8 cellular contexts compared by ENCODE assay signal in genomic region chr1:23691499-23692307, GRCh38. TPM values are rescaled to one million over a fixed set of nuclear protein-coding genes. Genes with fewer than 3 reads are reported as not detected.
A peak's percentile ranks its signal among the peaks of the same experiment; 100 is the strongest.
DNase-seq lines count a peak whose midpoint lies in the region; ATAC-seq, FAIRE-seq and TF ChIP-seq lines count a peak whose summit lies in the region.

TSS of gene RPL11 (plus strand) at chr1:23691806. CDS start at chr1:23691824, 18 bp downstream.

- peaks cover 47% of the 10 kb centered on the region for H3K36me3 ChIP-seq in HUES6 (ENCODE audit: control insufficient read depth, insufficient read depth, low read length)
- H3K36me3 ChIP-seq in OCI-LY1 (ENCODE audit: insufficient read depth, low read length) = peaks cover 46% of the 10 kb centered on the region

- peak within 1 kb of the TSS; percentile 98 for H3K4me3 Mint-ChIP-seq in mesothelial cell of epicardium

- no peaks in the 10 kb centered on the region for H3K9me2 ChIP-seq in OCI-LY1 (ENCODE audit: low read depth, low read length)

- H3K9ac ChIP-seq in HUES6 (ENCODE audit: low read length) = peak within 1 kb of the TSS; percentile 94
- H3K9ac ChIP-seq in OCI-LY1 (ENCODE audit: low read length) = peak within 1 kb of the TSS; percentile 84

- no peaks in the 10 kb centered on the region for H4K20me1 ChIP-seq in OCI-LY1 (ENCODE audit: insufficient read depth, low read length)

- DNase-seq in Caki2 (ENCODE audit: low read depth) (peak; percentile 89), mesothelial cell of epicardium (ENCODE audit: low spot score in 2 of 2, unreplicated experiment in 2 of 2) (peak; percentile 66 to 83)
- peak; percentile 86 for DNase-seq in activated CD8-positive, alpha-beta memory T cell treated with anti-CD3 and anti-CD28 coated beads, Interleukin-2, amount 50 U/mL, for 4 hours
- DNase-seq in stimulated activated CD8-positive, alpha-beta memory T cell treated with anti-CD3 and anti-CD28 coated beads, Interleukin-15, amount 100 ng/mL, for 48 hours (ENCODE audit: low read depth in 2 of 2) = peak; percentile 82

- no peaks in the 10 kb centered on the region for H3F3A ChIP-seq in OCI-LY1 (ENCODE audit: insufficient read depth, low read length)

- H3K36me3 Mint-ChIP-seq in mesothelial cell of epicardium = peaks cover 34% of the 10 kb centered on the region

- TF ChIP-seq CTCF in OCI-LY1 (IDR thresholded peaks at IDR 0.05; ENCODE audit: low read length) (peak; percentile 74), mesothelial cell of epicardium (IDR thresholded peaks at IDR 0.05; ENCODE audit: unreplicated experiment) (peak; percentile 57)

- H3K4me3 ChIP-seq in HUES6 (ENCODE audit: low read depth, low read length) = peak within 1 kb of the TSS; percentile 82
- peak within 1 kb of the TSS; percentile 94 for H3K4me3 ChIP-seq in OCI-LY1 (ENCODE audit: low read depth, low read length, poor library complexity, severe bottlenecking)

- peak within 1 kb of the TSS; percentile 74 for H3K4me2 ChIP-seq in OCI-LY1 (ENCODE audit: low read length)

- no peaks in the 10 kb centered on the region for H3K27me3 Mint-ChIP-seq in mesothelial cell of epicardium (ENCODE audit: low read depth)

- FAIRE-seq in endometrium (lab: Jason Lieb, UNC) = peak; percentile 71

- H3K9me3 Mint-ChIP-seq in mesothelial cell of epicardium = no peaks in the 10 kb centered on the region

- peak; percentile 88 for ATAC-seq in GM21390 (IDR thresholded peaks at IDR 0.05; ENCODE audit: unreplicated experiment)

- H3K27me3 ChIP-seq in HUES6 (ENCODE audit: control insufficient read depth, insufficient read depth, low read length) = no peaks in the 10 kb centered on the region
- no peaks in the 10 kb centered on the region for H3K27me3 ChIP-seq in OCI-LY1 (ENCODE audit: insufficient read depth, low read length)

- H3K27ac Mint-ChIP-seq in mesothelial cell of epicardium = peak within 1 kb of the TSS; percentile 95

- peaks cover 48% of the 10 kb centered on the region for H3K79me2 ChIP-seq in OCI-LY1 (ENCODE audit: insufficient read depth, low read length)

- peaks cover 7% of the 10 kb centered on the region for H3K4me1 ChIP-seq in HUES6 (ENCODE audit: control insufficient read depth, insufficient read depth, low read length)
- peaks cover 34% of the 10 kb centered on the region for H3K4me1 ChIP-seq in OCI-LY1 (ENCODE audit: insufficient read depth, low read length, severe bottlenecking)

- peak within 1 kb of the TSS; percentile 64 for H2AFZ ChIP-seq in OCI-LY1 (ENCODE audit: low read length)

- peak within 1 kb of the TSS; percentile 96 for H3K27ac ChIP-seq in HUES6 (ENCODE audit: low read depth, low read length)
- H3K27ac ChIP-seq in OCI-LY1 (ENCODE audit: low read depth, low read length, poor library complexity, severe bottlenecking) = peak within 1 kb of the TSS; percentile 74

- in situ Hi-C loops in Caki2 (cut with HindIII; ENCODE audit: low pct_unique_long_range_greater_than_20kb, low sequenced_read_pairs) = no loop called here

- H3K9me3 ChIP-seq in HUES6 (ENCODE audit: control insufficient read depth, insufficient read depth, low read depth, low read length) (0 out of 2 replicates have a peak, but pooled peaks cover 10% of the 10 kb centered on the region), OCI-LY1 (ENCODE audit: low read length) (no peaks in the 10 kb centered on the region; the same call in 1 of the 2 replicates)

- peaks cover 44% of the 10 kb centered on the region for H3K4me1 Mint-ChIP-seq in mesothelial cell of epicardium

RNA-seq across cellular contexts. Expression of gene RPL11, which starts in this region (rescaled TPM):
- total RNA-seq in Caki2 (2014; rRNA removed; shearing (Covaris generic); ENCODE audit: low replicate concordance) = 413 and 414 TPM in 2 replicates
- 1,158 to 1,228 TPM (median 1,198 TPM) in 3 replicates for total RNA-seq in mesothelial cell of epicardium

Comparison
In these comparisons a context has a peak if more than half of its experiments do, and no peak if none do; other contexts are left out.
1. Peak in every context shown above with its lines: DNase-seq, ATAC-seq, H3K4me3 ChIP-seq and H3K27ac ChIP-seq.